ENCODE assay signal across 14 cellular contexts in the genomic region with DNA sequence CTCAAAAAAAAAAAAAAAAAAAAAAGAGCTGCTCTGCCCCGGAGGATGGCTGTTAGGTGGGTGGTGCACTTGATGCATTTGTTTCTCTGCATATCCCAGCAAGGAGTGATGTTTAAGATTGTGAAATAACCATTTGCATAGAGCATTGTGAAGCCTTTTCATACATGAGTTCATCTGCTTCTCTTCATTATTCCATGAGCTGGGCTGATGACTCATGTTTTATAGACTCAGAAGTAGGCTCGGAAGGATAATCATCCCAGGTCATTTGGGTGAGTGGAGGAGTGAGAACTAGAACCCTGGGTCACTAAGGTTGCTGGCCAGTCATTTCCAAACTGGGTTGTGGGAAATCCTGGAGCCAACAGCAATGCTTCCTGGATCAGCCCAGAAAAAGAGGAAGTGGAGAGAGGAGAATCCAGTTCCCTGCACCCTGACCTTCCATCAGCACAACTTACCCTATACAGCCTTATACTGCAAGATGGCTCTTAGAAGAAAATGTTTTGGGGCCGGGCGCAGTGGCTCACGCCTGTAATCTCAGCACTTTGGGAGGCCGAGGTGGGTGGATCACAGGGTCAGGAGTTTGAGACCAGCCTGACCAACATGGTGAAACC. TPM values are rescaled to one million over a fixed set of nuclear protein-coding genes. Genes with fewer than 3 reads are reported as not detected.
A peak's percentile ranks its signal among the peaks of the same experiment; 100 is the strongest.
DNase-seq lines count a peak whose midpoint lies in the region; ATAC-seq and TF ChIP-seq lines count a peak whose summit lies in the region.
"Had no signal": no experiment of that assay in that cellular context is flagged by ENCODE, and none has a peak within 500 bp of the region (broad histone marks: within the 10 kb centered on the region; RNA-seq: fewer than 3 reads in every experiment).

No MANE protein-coding gene starts in this region.

- H3K4me3 Mint-ChIP-seq in activated naive CD4-positive, alpha-beta T cell treated with anti-CD3 and anti-CD28 coated beads, Interleukin-2, amount 10 ng/mL, durations not matched to agents 7 days and 5 days, result no peak overlapping the region
- H3K4me3 Mint-ChIP-seq in activated naive CD8-positive, alpha-beta T cell treated with anti-CD3 and anti-CD28 coated beads, Interleukin-2, amount 50 U/mL, for 24 hours, result no peak overlapping the region
- H3K4me3 Mint-ChIP-seq: activated CD4-positive, alpha-beta T cell treated with anti-CD3 and anti-CD28 coated beads, Interleukin-2, amount 10 ng/mL, durations not matched to agents 7 days and 5 days; B cell had no signal

- in situ Hi-C loops in transverse colon (cut with MboI; ENCODE audit: low pct_ligation_motif_present in 1 of 4, low pct_unique_long_range_greater_than_20kb in 1 of 4, low sequenced_read_pairs in 3 of 4), result no loop called here

- 70 to 74% methylated on average over 2 to 6 of the region's 6 CpGs for WGBS in transverse colon (ENCODE audit: low coverage in 1 of 2), 2 donors

- H3K4me1 Mint-ChIP-seq in activated naive CD4-positive, alpha-beta T cell treated with anti-CD3 and anti-CD28 coated beads, Interleukin-2, amount 10 ng/mL, durations not matched to agents 7 days and 5 days, result no peaks in the 10 kb centered on the region
- no peaks in the 10 kb centered on the region for H3K4me1 Mint-ChIP-seq in activated naive CD8-positive, alpha-beta T cell treated with anti-CD3 and anti-CD28 coated beads, Interleukin-2, amount 50 U/mL, for 24 hours
- H3K4me1 Mint-ChIP-seq: activated CD4-positive, alpha-beta T cell treated with anti-CD3 and anti-CD28 coated beads, Interleukin-2, amount 10 ng/mL, durations not matched to agents 7 days and 5 days; B cell had no signal

- H3K27me3 ChIP-seq in right atrium auricular region, result no peaks in the 10 kb centered on the region
- no peaks in the 10 kb centered on the region for H3K27me3 ChIP-seq in transverse colon

- H3K27ac ChIP-seq in right atrium auricular region, result peak overlapping the region; percentile 26 to 84
- H3K27ac ChIP-seq in transverse colon, result peak overlapping the region; percentile 75 to 81 (median 78)

- ATAC-seq in activated naive CD8-positive, alpha-beta T cell treated with anti-CD3 and anti-CD28 coated beads, Interleukin-2, amount 50 U/mL, for 24 hours, result no peak

- no peak for TF ChIP-seq EP300 in transverse colon (IDR thresholded peaks at IDR 0.05; ENCODE audit: low read depth)

- H3K4me1 ChIP-seq in right atrium auricular region (peaks cover 0 to 28% of the 10 kb centered on the region in 2 donors), transverse colon (peaks cover 14 to 30% (median 19%) of the 10 kb centered on the region in 4 donors)

- H3K4me3 ChIP-seq in right atrium auricular region, result no peak overlapping the region
- no peak overlapping the region for H3K4me3 ChIP-seq in fibroblast of mammary gland (ENCODE audit: control insufficient read depth, low read depth, low read length)
- H3K4me3 ChIP-seq in transverse colon, result no peak overlapping the region

- H3K36me3 ChIP-seq in right atrium auricular region (no peaks in the 10 kb centered on the region), transverse colon (no peaks in the 10 kb centered on the region)

- CTCF ChIA-PET in activated naive CD4-positive, alpha-beta T cell treated with anti-CD3 and anti-CD28 coated beads, Interleukin-2, amount 10 ng/mL, durations not matched to agents 7 days and 5 days (lab: Charles Lee), result no interaction called here

- no peaks in the 10 kb centered on the region for H3K27me3 Mint-ChIP-seq in activated naive CD4-positive, alpha-beta T cell treated with anti-CD3 and anti-CD28 coated beads, Interleukin-2, amount 10 ng/mL, durations not matched to agents 7 days and 5 days
- H3K27me3 Mint-ChIP-seq in activated naive CD8-positive, alpha-beta T cell treated with anti-CD3 and anti-CD28 coated beads, Interleukin-2, amount 50 U/mL, for 24 hours, result peaks cover 10% of the 10 kb centered on the region

- no peaks in the 10 kb centered on the region for H3K9me3 Mint-ChIP-seq in activated naive CD4-positive, alpha-beta T cell treated with anti-CD3 and anti-CD28 coated beads, Interleukin-2, amount 10 ng/mL, durations not matched to agents 7 days and 5 days
- H3K9me3 Mint-ChIP-seq in activated naive CD8-positive, alpha-beta T cell treated with anti-CD3 and anti-CD28 coated beads, Interleukin-2, amount 50 U/mL, for 24 hours, result no peaks in the 10 kb centered on the region
- H3K9me3 Mint-ChIP-seq: activated CD4-positive, alpha-beta T cell treated with anti-CD3 and anti-CD28 coated beads, Interleukin-2, amount 10 ng/mL, durations not matched to agents 7 days and 5 days had no signal

- intact Hi-C loops in cardiac septum (cut with DNase I) (loop anchor here (5.0 kb wide), 1 partner anchor 37 kb away; no protein-coding TSS in a partner anchor), transverse colon (cut with DNase I; ENCODE audit: low total_unique reads) (no loop called here)

- no peak for DNase-seq in right atrium auricular region (ENCODE audit: low spot score)
- DNase-seq in cardiac septum (ENCODE audit: low spot score), result no peak
- DNase-seq in RPMI7951 (ENCODE audit: low read depth), result peak; percentile 33
- peak; percentile 70 for DNase-seq in fibroblast of mammary gland (ENCODE audit: low read depth)
- DNase-seq in transverse colon, result peak; percentile 26
- no peak for DNase-seq in SKM-1 treated with dmso at 0.1 percent for 144 hours (lab: John Stamatoyannopoulos, UW; ENCODE audit: unreplicated experiment)
- no peak for DNase-seq in activated naive CD4-positive, alpha-beta T cell treated with anti-CD3 and anti-CD28 coated beads, Interleukin-2, amount 10 ng/mL, durations not matched to agents 7 days and 5 days
- DNase-seq in activated naive CD8-positive, alpha-beta T cell treated with anti-CD3 and anti-CD28 coated beads, Interleukin-2, amount 50 U/mL, for 24 hours, result no peak
- DNase-seq: activated CD4-positive, alpha-beta T cell treated with anti-CD3 and anti-CD28 coated beads, Interleukin-2, amount 10 ng/mL, durations not matched to agents 7 days and 5 days; central memory CD4-positive, alpha-beta T cell; NCI-H1930; stimulated activated CD8-positive, alpha-beta memory T cell treated with anti-CD3 and anti-CD28 coated beads, Interleukin-4, amount 100 ng/mL, for 48 hours had no signal

- no peak overlapping the region for H3K27ac Mint-ChIP-seq in activated naive CD4-positive, alpha-beta T cell treated with anti-CD3 and anti-CD28 coated beads, Interleukin-2, amount 10 ng/mL, durations not matched to agents 7 days and 5 days
- H3K27ac Mint-ChIP-seq in activated naive CD8-positive, alpha-beta T cell treated with anti-CD3 and anti-CD28 coated beads, Interleukin-2, amount 50 U/mL, for 24 hours, result no peak overlapping the region
- H3K27ac Mint-ChIP-seq: activated CD4-positive, alpha-beta T cell treated with anti-CD3 and anti-CD28 coated beads, Interleukin-2, amount 10 ng/mL, durations not matched to agents 7 days and 5 days; B cell had no signal

- TF ChIP-seq CTCF in right atrium auricular region (IDR thresholded peaks at IDR 0.05) (no peak), fibroblast of mammary gland (conservative IDR thresholded peaks at IDR 0.05; ENCODE audit: control insufficient read depth, insufficient read depth, low read depth, low read length) (no peak), transverse colon (IDR thresholded peaks at IDR 0.05) (no peak)

- H3K36me3 Mint-ChIP-seq in activated naive CD4-positive, alpha-beta T cell treated with anti-CD3 and anti-CD28 coated beads, Interleukin-2, amount 10 ng/mL, durations not matched to agents 7 days and 5 days, result no peaks in the 10 kb centered on the region
- no peaks in the 10 kb centered on the region for H3K36me3 Mint-ChIP-seq in activated naive CD8-positive, alpha-beta T cell treated with anti-CD3 and anti-CD28 coated beads, Interleukin-2, amount 50 U/mL, for 24 hours (ENCODE audit: low read depth)

- H3K9me3 ChIP-seq in right atrium auricular region, result no peaks in the 10 kb centered on the region
- no peaks in the 10 kb centered on the region for H3K9me3 ChIP-seq in transverse colon

- TF ChIP-seq POLR2A in transverse colon (IDR thresholded peaks at IDR 0.05), result no peak

RNA-seq across cellular contexts. Expression of gene TACC2, which starts 45.3 kb away (rescaled TPM):
- total RNA-seq in right atrium auricular region (100 to 1,000 TPM; 247 to 286 TPM), cardiac septum (282 TPM), transverse colon (100 to 1,000 TPM in 2 of 4 donors, 10 to 100 TPM in 2; 65.9 to 178 (median 101) TPM)
- 7.3 and 11.1 TPM in 2 replicates for total RNA-seq in RPMI7951 (2014; rRNA removed; shearing (Covaris generic))
- total RNA-seq: activated CD4-positive, alpha-beta T cell treated with anti-CD3 and anti-CD28 coated beads, Interleukin-2, amount 10 ng/mL, durations not matched to agents 7 days and 5 days; B cell; T-helper 1 cell treated with Interleukin-12 subunit alpha and Interleukin-12 subunit beta and Interleukin-4 antibody, amounts not matched to agents 30 ng/mL and 1 ng/mL, for 36 hours had no signal

RNA-seq across cellular contexts. Expression of gene NSMCE4A, which starts 59.2 kb away (rescaled TPM):
- total RNA-seq in right atrium auricular region (10 to 100 TPM; 34.2 to 34.9 TPM), cardiac septum (29.0 TPM), transverse colon (100 to 1,000 TPM in 2 of 4 donors, 10 to 100 TPM in 2; 71.1 to 152 (median 92.7) TPM)
- 78.8 and 94.9 TPM in 2 replicates for total RNA-seq in RPMI7951 (2014; rRNA removed; shearing (Covaris generic))

Comparison
In these comparisons a context has a peak if more than half of its experiments do, and no peak if none do; other contexts are left out.
1. DNase-seq: peak in RPMI7951 (single experiment), fibroblast of mammary gland (single experiment) and transverse colon (single experiment); none in right atrium auricular region (single experiment), cardiac septum (single experiment), SKM-1 treated with dmso at 0.1 percent for 144 hours (single experiment), activated naive CD4-positive, alpha-beta T cell treated with anti-CD3 and anti-CD28 coated beads, Interleukin-2, amount 10 ng/mL, durations not matched to agents 7 days and 5 days (single experiment) and activated naive CD8-positive, alpha-beta T cell treated with anti-CD3 and anti-CD28 coated beads, Interleukin-2, amount 50 U/mL, for 24 hours (single experiment).